Comparison of ENCODE assay signal across 10 cellular contexts in genomic region chr21:46605759-46606426, GRCh38. TPM values are rescaled to one million over a fixed set of nuclear protein-coding genes. Genes with fewer than 3 reads are reported as not detected.
DNase-seq lines count a peak whose midpoint lies in the region; ATAC-seq and TF ChIP-seq lines count a peak whose summit lies in the region.
"Had no signal": no experiment of that assay in that cellular context is flagged by ENCODE, and none has a peak within 500 bp of the region (broad histone marks: within the 10 kb centered on the region; RNA-seq: fewer than 3 reads in every experiment).

No MANE protein-coding gene starts in this region.

- DNase-seq in SKM-1 (lab: John Stamatoyannopoulos, UW; ENCODE audit: unreplicated experiment) (peak; percentile 85), dorsolateral prefrontal cortex (peak in 2 of 10 donors; percentile 25 to 51), HPDE6-E6E7 (ENCODE audit: extremely low spot score) (no peak), A172 (ENCODE audit: low spot score) (no peak), NCI-H146 (lab: John Stamatoyannopoulos, UW) (no peak), DMS153 treated with DMSO at 0.1 percent for 48 hours (lab: John Stamatoyannopoulos, UW; ENCODE audit: unreplicated experiment) (no peak)
- DNase-seq in stimulated activated CD4-positive, alpha-beta T cell treated with anti-CD3 and anti-CD28 coated beads, Interleukin-4, amount 100 ng/mL, for 1 hour = peak; percentile 19

- ATAC-seq in GM19467 (IDR thresholded peaks at IDR 0.05; ENCODE audit: unreplicated experiment) = peak; percentile 70

- intact Hi-C loops in dorsolateral prefrontal cortex (cut with DNase I) = loop anchor here (1.0 kb wide), 2 partner anchors 15 to 29 kb away; partner anchors contain the start of gene PRMT2 (in 1 of the 2)

- TF ChIP-seq CTCF in dorsolateral prefrontal cortex (IDR thresholded peaks at IDR 0.05 in 54 of 56, conservative IDR thresholded peaks at IDR 0.05 in 2 of 56; ENCODE audit: low read depth in 1 of 56, partially characterized antibody in 56 of 56) = no peak

- H3K27me3 ChIP-seq in dorsolateral prefrontal cortex = no peaks in the 10 kb centered on the region
- H3K27me3 ChIP-seq: ascending aorta had no signal

- H3K4me3 ChIP-seq in dorsolateral prefrontal cortex = peak overlapping the region in 8 of 59 donors; percentile 58 to 83 (median 70)
- H3K4me3 ChIP-seq: ascending aorta had no signal

- peak overlapping the region; percentile 76 to 98 (median 94) for H3K27ac ChIP-seq in dorsolateral prefrontal cortex
- H3K27ac ChIP-seq: ascending aorta, parathyroid adenoma had no signal

RNA-seq across cellular contexts. Expression of gene S100B, which starts 1.0 kb away (rescaled TPM):
- 100 to 1,000 TPM; 128 to 991 (median 344) TPM for total RNA-seq in dorsolateral prefrontal cortex
- not detected in 2 replicates for total RNA-seq in A172 (2014; rRNA removed; shearing (Covaris generic))

RNA-seq across cellular contexts. Expression of gene PRMT2, which starts 29.6 kb away (rescaled TPM):
- total RNA-seq in dorsolateral prefrontal cortex = 100 to 1,000 TPM in 107 of 120 experiments, 10 to 100 TPM in 13; 91.1 to 161 (median 119) TPM
- total RNA-seq in A172 (2014; rRNA removed; shearing (Covaris generic)) = 118 and 130 TPM in 2 replicates

Comparison
In these comparisons a context has a peak if more than half of its experiments do, and no peak if none do; other contexts are left out.
1. DNase-seq: peak in SKM-1 (single experiment) and stimulated activated CD4-positive, alpha-beta T cell treated with anti-CD3 and anti-CD28 coated beads, Interleukin-4, amount 100 ng/mL, for 1 hour (single experiment); none in HPDE6-E6E7 (single experiment), A172 (single experiment), NCI-H146 (single experiment) and DMS153 treated with DMSO at 0.1 percent for 48 hours (single experiment).
2. RNA of gene S100B, which starts 1.0 kb away (total RNA-seq): 128 to 991 TPM in dorsolateral prefrontal cortex; not detected in A172; every median in the first group is over 100 times any median in the second.